18 cellular contexts compared by ENCODE assay signal in the genomic region with DNA sequence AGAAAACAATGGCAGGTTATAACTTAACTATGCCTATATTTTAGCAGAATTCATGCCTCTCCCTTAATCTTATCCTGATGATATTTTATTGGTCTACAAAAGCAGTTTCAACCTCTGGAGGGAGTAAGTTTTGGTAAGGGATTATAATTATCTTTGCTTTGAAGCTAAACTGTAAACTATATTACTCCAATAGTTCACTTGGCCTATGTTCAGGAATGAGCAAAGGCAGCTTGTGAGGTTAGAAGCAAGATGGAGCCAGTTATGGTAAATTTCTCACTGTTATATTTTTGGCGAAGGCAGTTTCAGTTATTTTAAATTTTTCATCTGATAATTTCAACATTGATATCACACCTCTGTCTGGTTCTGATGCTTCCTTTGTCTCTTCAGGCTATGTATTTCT.
"Had no signal": no experiment of that assay in that cellular context is flagged by ENCODE, and none has a peak within 500 bp of the region (broad histone marks: within the 10 kb centered on the region; RNA-seq: fewer than 3 reads in every experiment).

No MANE protein-coding gene starts in this region.

- H3K36me3 Mint-ChIP-seq: activated naive CD4-positive, alpha-beta T cell treated with anti-CD3 and anti-CD28 coated beads, Interleukin-2, amount 50 U/mL, for 24 hours; naive B cell; stimulated activated memory B cell treated with anti-CD40 and anti-IgM and Interleukin-4, amounts not matched to agents 10 μg/mL and 1 μg/mL and 100 μg/mL, for 72 hours had no signal

- H3K27me3 Mint-ChIP-seq: activated CD4-positive, alpha-beta T cell treated with anti-CD3 and anti-CD28 coated beads for 36 hours; activated naive CD4-positive, alpha-beta T cell treated with anti-CD3 and anti-CD28 coated beads, Interleukin-2, amount 50 U/mL, for 24 hours; naive B cell; stimulated activated memory B cell treated with anti-CD40 and anti-IgM and Interleukin-4, amounts not matched to agents 10 μg/mL and 1 μg/mL and 100 μg/mL, for 72 hours had no signal

- H3K4me1 ChIP-seq: left lung, psoas muscle had no signal

- H3K4me1 Mint-ChIP-seq: activated CD4-positive, alpha-beta T cell treated with anti-CD3 and anti-CD28 coated beads for 36 hours; activated naive CD4-positive, alpha-beta T cell treated with anti-CD3 and anti-CD28 coated beads, Interleukin-2, amount 50 U/mL, for 24 hours; naive B cell; neural crest cell; stimulated activated memory B cell treated with anti-CD40 and anti-IgM and Interleukin-4, amounts not matched to agents 10 μg/mL and 1 μg/mL and 100 μg/mL, for 72 hours had no signal

- DNase-seq: activated CD4-positive, alpha-beta T cell treated with anti-CD3 and anti-CD28 coated beads for 36 hours; activated CD4-positive, alpha-beta T cell treated with anti-CD3 and anti-CD28 coated beads, Interleukin-2, amount 50 U/mL, for 48 hours; activated gamma-delta T cell; dermis blood vessel endothelial cell; effector memory CD4-positive, alpha-beta T cell; glutamatergic neuron; hypothalamus; kidney; left lung; mucosa of descending colon; naive B cell; psoas muscle; right cardiac atrium; stimulated activated CD4-positive, alpha-beta T cell treated with anti-CD3 and anti-CD28 coated beads, Interleukin-4, amount 100 ng/mL, for 4 hours had no signal

- H3K36me3 ChIP-seq: left lung had no signal

- H3K4me3 Mint-ChIP-seq: activated CD4-positive, alpha-beta T cell treated with anti-CD3 and anti-CD28 coated beads for 36 hours; activated naive CD4-positive, alpha-beta T cell treated with anti-CD3 and anti-CD28 coated beads, Interleukin-2, amount 50 U/mL, for 24 hours; naive B cell; neural crest cell; stimulated activated memory B cell treated with anti-CD40 and anti-IgM and Interleukin-4, amounts not matched to agents 10 μg/mL and 1 μg/mL and 100 μg/mL, for 72 hours; T-helper 2 cell treated with Interferon-gamma antibody and Interleukin-4, amounts not matched to agents 5 μg/mL and 100 μg/mL, for 36 hours had no signal

- H3K27me3 ChIP-seq: left lung had no signal

- H3K4me3 ChIP-seq: left lung, mucosa of descending colon, psoas muscle had no signal

- H3K27ac Mint-ChIP-seq: activated CD4-positive, alpha-beta T cell treated with anti-CD3 and anti-CD28 coated beads for 36 hours; activated naive CD4-positive, alpha-beta T cell treated with anti-CD3 and anti-CD28 coated beads, Interleukin-2, amount 50 U/mL, for 24 hours; stimulated activated memory B cell treated with anti-CD40 and anti-IgM and Interleukin-4, amounts not matched to agents 10 μg/mL and 1 μg/mL and 100 μg/mL, for 72 hours; T-helper 2 cell treated with Interferon-gamma antibody and Interleukin-4, amounts not matched to agents 5 μg/mL and 100 μg/mL, for 36 hours had no signal
